2 cellular contexts compared by ENCODE assay signal in genomic region chr4:56939826-56940225, GRCh38. TPM values are rescaled to one million over a fixed set of nuclear protein-coding genes. Genes with fewer than 3 reads are reported as not detected.
A peak's percentile ranks its signal among the peaks of the same experiment; 100 is the strongest.
DNase-seq lines count a peak whose midpoint lies in the region; TF ChIP-seq lines count a peak whose summit lies in the region.
"Not testable (repeated sequence)": the region's sequence is repeated elsewhere in the genome, so short reads cannot be mapped to it uniquely, and the experiment has no call there.

No MANE protein-coding gene starts in this region.

- H3K4me1 Mint-ChIP-seq in osteocyte (ENCODE audit: unreplicated experiment) = not testable (repeated sequence)

- H3K36me3 Mint-ChIP-seq in osteocyte (ENCODE audit: unreplicated experiment) = peaks cover 31% of the 10 kb centered on the region

- DNase-seq in activated CD8-positive, alpha-beta memory T cell treated with anti-CD3 and anti-CD28 coated beads for 24 hours = peak; percentile 24
- DNase-seq in osteocyte (ENCODE audit: extremely low spot score, unreplicated experiment) = peak; percentile 63

- H3K9me3 Mint-ChIP-seq in osteocyte (ENCODE audit: unreplicated experiment) = not testable (repeated sequence)

- TF ChIP-seq CTCF in osteocyte (IDR thresholded peaks at IDR 0.05) = not testable (repeated sequence)

- H3K27me3 Mint-ChIP-seq in osteocyte (ENCODE audit: unreplicated experiment) = not testable (repeated sequence)

- not testable (repeated sequence) for H3K4me3 Mint-ChIP-seq in osteocyte (ENCODE audit: unreplicated experiment)

- not testable (repeated sequence) for H3K27ac Mint-ChIP-seq in osteocyte (ENCODE audit: unreplicated experiment)

RNA-seq across cellular contexts. Expression of gene REST, which starts 32.1 kb away (rescaled TPM):
- total RNA-seq in osteocyte = 55.5 and 61.1 TPM in 2 replicates

RNA-seq across cellular contexts. Expression of gene NOA1, which starts 37.6 kb away (rescaled TPM):
- 20.7 and 21.6 TPM in 2 replicates for total RNA-seq in osteocyte

RNA-seq across cellular contexts. Expression of gene POLR2B, which starts 38.9 kb away (rescaled TPM):
- total RNA-seq in osteocyte = 74.2 and 79.4 TPM in 2 replicates
